Comparison of ENCODE assay signal across 2 cellular contexts in the genomic region with DNA sequence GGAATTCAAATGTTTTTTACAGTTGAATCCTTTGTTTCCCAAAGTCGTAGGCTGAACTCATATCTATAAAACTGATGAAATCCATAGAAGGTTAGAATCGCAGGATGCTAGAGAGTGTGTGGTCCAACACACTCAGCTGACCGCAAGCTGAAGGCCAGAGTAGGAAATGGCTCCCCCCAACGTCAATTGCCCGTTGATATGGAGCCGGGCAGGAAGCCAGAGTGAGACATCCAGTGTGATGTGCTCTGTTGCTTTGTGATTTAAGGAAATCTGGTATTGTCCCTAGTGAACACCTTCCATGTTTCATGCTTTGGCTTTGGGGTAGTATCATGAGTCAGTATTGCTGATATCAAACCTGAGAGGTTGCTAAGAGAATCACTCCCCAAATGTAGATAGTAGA.
TF ChIP-seq lines count a peak whose summit lies in the region.

No MANE protein-coding gene starts in this region.

TF ChIP-seq in HepG2, 621 proteins besides CTCF, POLR2A, EP300 and RAD21:
- TF ChIP-seq ELF4 (CRISPR knock-in tag; IDR thresholded peaks at IDR 0.05; ENCODE audit: borderline replicate concordance): no peak
- TF ChIP-seq, protein P1, sequence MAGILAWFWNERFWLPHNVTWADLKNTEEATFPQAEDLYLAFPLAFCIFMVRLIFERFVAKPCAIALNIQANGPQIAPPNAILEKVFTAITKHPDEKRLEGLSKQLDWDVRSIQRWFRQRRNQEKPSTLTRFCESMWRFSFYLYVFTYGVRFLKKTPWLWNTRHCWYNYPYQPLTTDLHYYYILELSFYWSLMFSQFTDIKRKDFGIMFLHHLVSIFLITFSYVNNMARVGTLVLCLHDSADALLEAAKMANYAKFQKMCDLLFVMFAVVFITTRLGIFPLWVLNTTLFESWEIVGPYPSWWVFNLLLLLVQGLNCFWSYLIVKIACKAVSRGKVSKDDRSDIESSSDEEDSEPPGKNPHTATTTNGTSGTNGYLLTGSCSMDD (CRISPR knock-in tag; IDR thresholded peaks at IDR 0.05): no peak
- no peak for TF ChIP-seq SIN3B (IDR thresholded peaks at IDR 0.05; ENCODE audit: low read length)
- no peak for TF ChIP-seq SALL1 (CRISPR knock-in tag; IDR thresholded peaks at IDR 0.05)
- TF ChIP-seq, protein P2, sequence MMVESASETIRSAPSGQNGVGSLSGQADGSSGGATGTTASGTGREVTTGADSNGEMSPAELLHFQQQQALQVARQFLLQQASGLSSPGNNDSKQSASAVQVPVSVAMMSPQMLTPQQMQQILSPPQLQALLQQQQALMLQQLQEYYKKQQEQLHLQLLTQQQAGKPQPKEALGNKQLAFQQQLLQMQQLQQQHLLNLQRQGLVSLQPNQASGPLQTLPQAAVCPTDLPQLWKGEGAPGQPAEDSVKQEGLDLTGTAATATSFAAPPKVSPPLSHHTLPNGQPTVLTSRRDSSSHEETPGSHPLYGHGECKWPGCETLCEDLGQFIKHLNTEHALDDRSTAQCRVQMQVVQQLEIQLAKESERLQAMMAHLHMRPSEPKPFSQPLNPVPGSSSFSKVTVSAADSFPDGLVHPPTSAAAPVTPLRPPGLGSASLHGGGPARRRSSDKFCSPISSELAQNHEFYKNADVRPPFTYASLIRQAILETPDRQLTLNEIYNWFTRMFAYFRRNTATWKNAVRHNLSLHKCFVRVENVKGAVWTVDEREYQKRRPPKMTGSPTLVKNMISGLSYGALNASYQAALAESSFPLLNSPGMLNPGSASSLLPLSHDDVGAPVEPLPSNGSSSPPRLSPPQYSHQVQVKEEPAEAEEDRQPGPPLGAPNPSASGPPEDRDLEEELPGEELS (CRISPR knock-in tag; IDR thresholded peaks at IDR 0.05): no peak
- TF ChIP-seq, protein P3, sequence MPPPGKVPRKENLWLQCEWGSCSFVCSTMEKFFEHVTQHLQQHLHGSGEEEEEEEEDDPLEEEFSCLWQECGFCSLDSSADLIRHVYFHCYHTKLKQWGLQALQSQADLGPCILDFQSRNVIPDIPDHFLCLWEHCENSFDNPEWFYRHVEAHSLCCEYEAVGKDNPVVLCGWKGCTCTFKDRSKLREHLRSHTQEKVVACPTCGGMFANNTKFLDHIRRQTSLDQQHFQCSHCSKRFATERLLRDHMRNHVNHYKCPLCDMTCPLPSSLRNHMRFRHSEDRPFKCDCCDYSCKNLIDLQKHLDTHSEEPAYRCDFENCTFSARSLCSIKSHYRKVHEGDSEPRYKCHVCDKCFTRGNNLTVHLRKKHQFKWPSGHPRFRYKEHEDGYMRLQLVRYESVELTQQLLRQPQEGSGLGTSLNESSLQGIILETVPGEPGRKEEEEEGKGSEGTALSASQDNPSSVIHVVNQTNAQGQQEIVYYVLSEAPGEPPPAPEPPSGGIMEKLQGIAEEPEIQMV (CRISPR knock-in tag; IDR thresholded peaks at IDR 0.05; ENCODE audit: low read depth): no peak
- TF ChIP-seq, protein P4, sequence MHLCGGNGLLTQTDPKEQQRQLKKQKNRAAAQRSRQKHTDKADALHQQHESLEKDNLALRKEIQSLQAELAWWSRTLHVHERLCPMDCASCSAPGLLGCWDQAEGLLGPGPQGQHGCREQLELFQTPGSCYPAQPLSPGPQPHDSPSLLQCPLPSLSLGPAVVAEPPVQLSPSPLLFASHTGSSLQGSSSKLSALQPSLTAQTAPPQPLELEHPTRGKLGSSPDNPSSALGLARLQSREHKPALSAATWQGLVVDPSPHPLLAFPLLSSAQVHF (CRISPR knock-in tag; IDR thresholded peaks at IDR 0.05): no peak
- TF ChIP-seq, protein P5, sequence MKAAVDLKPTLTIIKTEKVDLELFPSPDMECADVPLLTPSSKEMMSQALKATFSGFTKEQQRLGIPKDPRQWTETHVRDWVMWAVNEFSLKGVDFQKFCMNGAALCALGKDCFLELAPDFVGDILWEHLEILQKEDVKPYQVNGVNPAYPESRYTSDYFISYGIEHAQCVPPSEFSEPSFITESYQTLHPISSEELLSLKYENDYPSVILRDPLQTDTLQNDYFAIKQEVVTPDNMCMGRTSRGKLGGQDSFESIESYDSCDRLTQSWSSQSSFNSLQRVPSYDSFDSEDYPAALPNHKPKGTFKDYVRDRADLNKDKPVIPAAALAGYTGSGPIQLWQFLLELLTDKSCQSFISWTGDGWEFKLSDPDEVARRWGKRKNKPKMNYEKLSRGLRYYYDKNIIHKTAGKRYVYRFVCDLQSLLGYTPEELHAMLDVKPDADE (CRISPR knock-in tag; IDR thresholded peaks at IDR 0.05): no peak
- TF ChIP-seq ELF1 (CRISPR knock-in tag; IDR thresholded peaks at IDR 0.05): no peak
- no peak for TF ChIP-seq MIER3 (CRISPR knock-in tag; IDR thresholded peaks at IDR 0.05; ENCODE audit: borderline replicate concordance)
- no peak for TF ChIP-seq ZNF282 (IDR thresholded peaks at IDR 0.05; ENCODE audit: partially characterized antibody)

TF ChIP-seq in SK-N-SH, 30 proteins besides CTCF, POLR2A, EP300 and RAD21:
- TF ChIP-seq EZH2phosphoT487 (IDR thresholded peaks at IDR 0.05; ENCODE audit: borderline replicate concordance, low read depth) (no peak), RFX5 (IDR thresholded peaks at IDR 0.05; ENCODE audit: low read length) (no peak), TEAD4 (IDR thresholded peaks at IDR 0.05; ENCODE audit: borderline replicate concordance, insufficient read depth) (no peak), ELF1 (IDR thresholded peaks at IDR 0.05) (no peak), FOXM1 (IDR thresholded peaks at IDR 0.05; ENCODE audit: low read depth) (no peak), POLR2AphosphoS5 (IDR thresholded peaks at IDR 0.05; ENCODE audit: low read depth, low read length) (no peak), NFIC (IDR thresholded peaks at IDR 0.05; ENCODE audit: borderline replicate concordance) (no peak), MEF2A (IDR thresholded peaks at IDR 0.05; ENCODE audit: borderline replicate concordance, low read depth) (no peak), RXRA (IDR thresholded peaks at IDR 0.05; ENCODE audit: borderline replicate concordance, low read depth) (no peak), GABPA (IDR thresholded peaks at IDR 0.05; ENCODE audit: low read depth) (no peak), SIN3A (IDR thresholded peaks at IDR 0.05; ENCODE audit: borderline replicate concordance, low read depth, low read length) (no peak), SMC3 (IDR thresholded peaks at IDR 0.05; ENCODE audit: low read depth, low read length) (no peak)
- TF ChIP-seq, protein P6, sequence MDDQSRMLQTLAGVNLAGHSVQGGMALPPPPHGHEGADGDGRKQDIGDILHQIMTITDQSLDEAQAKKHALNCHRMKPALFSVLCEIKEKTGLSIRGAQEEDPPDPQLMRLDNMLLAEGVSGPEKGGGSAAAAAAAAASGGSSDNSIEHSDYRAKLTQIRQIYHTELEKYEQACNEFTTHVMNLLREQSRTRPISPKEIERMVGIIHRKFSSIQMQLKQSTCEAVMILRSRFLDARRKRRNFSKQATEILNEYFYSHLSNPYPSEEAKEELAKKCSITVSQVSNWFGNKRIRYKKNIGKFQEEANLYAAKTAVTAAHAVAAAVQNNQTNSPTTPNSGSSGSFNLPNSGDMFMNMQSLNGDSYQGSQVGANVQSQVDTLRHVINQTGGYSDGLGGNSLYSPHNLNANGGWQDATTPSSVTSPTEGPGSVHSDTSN (IDR thresholded peaks at IDR 0.05): no peak
- TF ChIP-seq, protein P7, sequence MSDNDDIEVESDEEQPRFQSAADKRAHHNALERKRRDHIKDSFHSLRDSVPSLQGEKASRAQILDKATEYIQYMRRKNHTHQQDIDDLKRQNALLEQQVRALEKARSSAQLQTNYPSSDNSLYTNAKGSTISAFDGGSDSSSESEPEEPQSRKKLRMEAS (IDR thresholded peaks at IDR 0.05; ENCODE audit: low read depth): no peak
- TF ChIP-seq, protein P8, sequence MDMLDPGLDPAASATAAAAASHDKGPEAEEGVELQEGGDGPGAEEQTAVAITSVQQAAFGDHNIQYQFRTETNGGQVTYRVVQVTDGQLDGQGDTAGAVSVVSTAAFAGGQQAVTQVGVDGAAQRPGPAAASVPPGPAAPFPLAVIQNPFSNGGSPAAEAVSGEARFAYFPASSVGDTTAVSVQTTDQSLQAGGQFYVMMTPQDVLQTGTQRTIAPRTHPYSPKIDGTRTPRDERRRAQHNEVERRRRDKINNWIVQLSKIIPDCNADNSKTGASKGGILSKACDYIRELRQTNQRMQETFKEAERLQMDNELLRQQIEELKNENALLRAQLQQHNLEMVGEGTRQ (IDR thresholded peaks at IDR 0.05; ENCODE audit: borderline replicate concordance, low read depth, low read length): no peak
- TF ChIP-seq, protein P9, sequence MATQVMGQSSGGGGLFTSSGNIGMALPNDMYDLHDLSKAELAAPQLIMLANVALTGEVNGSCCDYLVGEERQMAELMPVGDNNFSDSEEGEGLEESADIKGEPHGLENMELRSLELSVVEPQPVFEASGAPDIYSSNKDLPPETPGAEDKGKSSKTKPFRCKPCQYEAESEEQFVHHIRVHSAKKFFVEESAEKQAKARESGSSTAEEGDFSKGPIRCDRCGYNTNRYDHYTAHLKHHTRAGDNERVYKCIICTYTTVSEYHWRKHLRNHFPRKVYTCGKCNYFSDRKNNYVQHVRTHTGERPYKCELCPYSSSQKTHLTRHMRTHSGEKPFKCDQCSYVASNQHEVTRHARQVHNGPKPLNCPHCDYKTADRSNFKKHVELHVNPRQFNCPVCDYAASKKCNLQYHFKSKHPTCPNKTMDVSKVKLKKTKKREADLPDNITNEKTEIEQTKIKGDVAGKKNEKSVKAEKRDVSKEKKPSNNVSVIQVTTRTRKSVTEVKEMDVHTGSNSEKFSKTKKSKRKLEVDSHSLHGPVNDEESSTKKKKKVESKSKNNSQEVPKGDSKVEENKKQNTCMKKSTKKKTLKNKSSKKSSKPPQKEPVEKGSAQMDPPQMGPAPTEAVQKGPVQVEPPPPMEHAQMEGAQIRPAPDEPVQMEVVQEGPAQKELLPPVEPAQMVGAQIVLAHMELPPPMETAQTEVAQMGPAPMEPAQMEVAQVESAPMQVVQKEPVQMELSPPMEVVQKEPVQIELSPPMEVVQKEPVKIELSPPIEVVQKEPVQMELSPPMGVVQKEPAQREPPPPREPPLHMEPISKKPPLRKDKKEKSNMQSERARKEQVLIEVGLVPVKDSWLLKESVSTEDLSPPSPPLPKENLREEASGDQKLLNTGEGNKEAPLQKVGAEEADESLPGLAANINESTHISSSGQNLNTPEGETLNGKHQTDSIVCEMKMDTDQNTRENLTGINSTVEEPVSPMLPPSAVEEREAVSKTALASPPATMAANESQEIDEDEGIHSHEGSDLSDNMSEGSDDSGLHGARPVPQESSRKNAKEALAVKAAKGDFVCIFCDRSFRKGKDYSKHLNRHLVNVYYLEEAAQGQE (IDR thresholded peaks at IDR 0.05; ENCODE audit: low read depth, low read length): no peak
- TF ChIP-seq, protein P10, sequence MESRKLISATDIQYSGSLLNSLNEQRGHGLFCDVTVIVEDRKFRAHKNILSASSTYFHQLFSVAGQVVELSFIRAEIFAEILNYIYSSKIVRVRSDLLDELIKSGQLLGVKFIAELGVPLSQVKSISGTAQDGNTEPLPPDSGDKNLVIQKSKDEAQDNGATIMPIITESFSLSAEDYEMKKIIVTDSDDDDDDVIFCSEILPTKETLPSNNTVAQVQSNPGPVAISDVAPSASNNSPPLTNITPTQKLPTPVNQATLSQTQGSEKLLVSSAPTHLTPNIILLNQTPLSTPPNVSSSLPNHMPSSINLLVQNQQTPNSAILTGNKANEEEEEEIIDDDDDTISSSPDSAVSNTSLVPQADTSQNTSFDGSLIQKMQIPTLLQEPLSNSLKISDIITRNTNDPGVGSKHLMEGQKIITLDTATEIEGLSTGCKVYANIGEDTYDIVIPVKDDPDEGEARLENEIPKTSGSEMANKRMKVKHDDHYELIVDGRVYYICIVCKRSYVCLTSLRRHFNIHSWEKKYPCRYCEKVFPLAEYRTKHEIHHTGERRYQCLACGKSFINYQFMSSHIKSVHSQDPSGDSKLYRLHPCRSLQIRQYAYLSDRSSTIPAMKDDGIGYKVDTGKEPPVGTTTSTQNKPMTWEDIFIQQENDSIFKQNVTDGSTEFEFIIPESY (IDR thresholded peaks at IDR 0.05; ENCODE audit: borderline replicate concordance, low read depth): no peak
